Comparison of ENCODE assay signal across 20 cellular contexts in the genomic region with DNA sequence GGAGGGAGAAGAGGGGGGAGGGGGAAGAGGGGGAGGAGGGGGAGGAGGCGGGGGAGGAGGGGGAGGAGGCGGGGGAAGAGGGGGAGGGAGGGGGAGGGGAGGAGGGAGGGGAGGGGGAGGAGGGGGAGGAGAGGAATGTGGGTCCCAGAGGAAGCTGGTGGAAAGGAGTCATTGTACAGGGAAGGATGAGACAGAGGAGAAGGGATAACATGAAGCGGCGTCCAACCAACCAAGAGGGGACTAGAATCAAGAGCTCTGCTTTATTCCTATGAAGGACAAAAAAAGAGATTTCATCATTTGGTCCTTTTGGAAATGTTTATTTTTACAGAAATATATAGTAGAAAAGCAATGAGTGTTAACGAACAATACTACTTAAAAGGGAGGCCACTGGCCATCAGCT.
"Had no signal": no experiment of that assay in that cellular context is flagged by ENCODE, and none has a peak within 500 bp of the region (broad histone marks: within the 10 kb centered on the region; RNA-seq: fewer than 3 reads in every experiment).

No MANE protein-coding gene starts in this region.

- H3K27ac ChIP-seq: epithelial cell of prostate, neutrophil, parathyroid adenoma, tibial artery had no signal

- H3K27me3 ChIP-seq: heart right ventricle, neutrophil, tibial artery had no signal

- H3K36me3 ChIP-seq: neutrophil had no signal

- H3K27me3 Mint-ChIP-seq: activated CD4-positive, alpha-beta T cell treated with anti-CD3 and anti-CD28 coated beads, Interleukin-2, amount 10 ng/mL, durations not matched to agents 7 days and 5 days; activated T-cell treated with anti-CD3 and anti-CD28 coated beads, Interleukin-2, amount 50 U/mL, for 24 hours; memory B cell; stimulated activated naive CD8-positive, alpha-beta T cell treated with anti-CD3 and anti-CD28 coated beads, Interleukin-15, amount 100 ng/mL, for 72 hours had no signal

- H3K9ac ChIP-seq: parathyroid adenoma had no signal

- H3K9me3 ChIP-seq: heart right ventricle, neutrophil, tibial artery had no signal

- H3K79me2 ChIP-seq: parathyroid adenoma had no signal

- H2AFZ ChIP-seq: parathyroid adenoma had no signal

- H3K9me3 Mint-ChIP-seq: activated CD4-positive, alpha-beta T cell treated with anti-CD3 and anti-CD28 coated beads, Interleukin-2, amount 10 ng/mL, durations not matched to agents 7 days and 5 days; activated T-cell treated with anti-CD3 and anti-CD28 coated beads, Interleukin-2, amount 50 U/mL, for 24 hours; activated T-helper 2 cell treated with anti-CD3 and anti-CD28 coated beads, Interferon-gamma antibody, Interleukin-2, Interleukin-4, amounts not matched to agents 10 μg/mL and 5 μg/mL and 100 μg/mL, durations not matched to agents 14 hours and 24 hours and 36 hours; memory B cell; nephron; stimulated activated effector memory CD8-positive, alpha-beta T cell treated with anti-CD3 and anti-CD28 coated beads, Interleukin-12 subunit alpha, Interleukin-12 subunit beta, amount 100 ng/mL, for 72 hours; stimulated activated naive CD8-positive, alpha-beta T cell treated with anti-CD3 and anti-CD28 coated beads, Interleukin-15, amount 100 ng/mL, for 72 hours had no signal

- H3K27ac Mint-ChIP-seq: activated CD4-positive, alpha-beta T cell treated with anti-CD3 and anti-CD28 coated beads, Interleukin-2, amount 10 ng/mL, durations not matched to agents 7 days and 5 days; activated T-cell treated with anti-CD3 and anti-CD28 coated beads, Interleukin-2, amount 50 U/mL, for 24 hours; activated T-helper 2 cell treated with anti-CD3 and anti-CD28 coated beads, Interferon-gamma antibody, Interleukin-2, Interleukin-4, amounts not matched to agents 10 μg/mL and 5 μg/mL and 100 μg/mL, durations not matched to agents 14 hours and 24 hours and 36 hours; nephron; stimulated activated naive CD8-positive, alpha-beta T cell treated with anti-CD3 and anti-CD28 coated beads, Interleukin-15, amount 100 ng/mL, for 72 hours had no signal

- H3K4me1 ChIP-seq: parathyroid adenoma, tibial artery had no signal

- DNase-seq: activated CD4-positive, alpha-beta T cell treated with anti-CD3 and anti-CD28 coated beads, Interleukin-2, amount 10 ng/mL, durations not matched to agents 7 days and 5 days; activated naive CD4-positive, alpha-beta T cell; activated T-cell treated with anti-CD3 and anti-CD28 coated beads, Interleukin-2, amount 50 U/mL, for 24 hours; cerebellar nuclear complex; cortex of kidney; heart right ventricle; islet precursor cell; left cardiac atrium; small intestine; stimulated activated CD4-positive, alpha-beta T cell treated with anti-CD3 and anti-CD28 coated beads, Interleukin-2, amount 100 ng/mL, for 24 hours; stimulated activated naive CD8-positive, alpha-beta T cell treated with anti-CD3 and anti-CD28 coated beads, Interleukin-15, amount 100 ng/mL, for 72 hours; tibial artery had no signal

- ATAC-seq: heart right ventricle; left cardiac atrium; sciatic nerve; stimulated activated effector memory CD8-positive, alpha-beta T cell treated with anti-CD3 and anti-CD28 coated beads, Interleukin-12 subunit alpha, Interleukin-12 subunit beta, amount 100 ng/mL, for 72 hours; stimulated activated naive CD8-positive, alpha-beta T cell treated with anti-CD3 and anti-CD28 coated beads, Interleukin-15, amount 100 ng/mL, for 72 hours had no signal

- H3K4me3 Mint-ChIP-seq: activated CD4-positive, alpha-beta T cell treated with anti-CD3 and anti-CD28 coated beads, Interleukin-2, amount 10 ng/mL, durations not matched to agents 7 days and 5 days; memory B cell; nephron; stimulated activated naive CD8-positive, alpha-beta T cell treated with anti-CD3 and anti-CD28 coated beads, Interleukin-15, amount 100 ng/mL, for 72 hours had no signal

- H3K4me3 ChIP-seq: heart right ventricle, tibial artery had no signal

- H3K4me1 Mint-ChIP-seq: nephron had no signal
